Comparison of ENCODE assay signal across 21 cellular contexts in the genomic region with DNA sequence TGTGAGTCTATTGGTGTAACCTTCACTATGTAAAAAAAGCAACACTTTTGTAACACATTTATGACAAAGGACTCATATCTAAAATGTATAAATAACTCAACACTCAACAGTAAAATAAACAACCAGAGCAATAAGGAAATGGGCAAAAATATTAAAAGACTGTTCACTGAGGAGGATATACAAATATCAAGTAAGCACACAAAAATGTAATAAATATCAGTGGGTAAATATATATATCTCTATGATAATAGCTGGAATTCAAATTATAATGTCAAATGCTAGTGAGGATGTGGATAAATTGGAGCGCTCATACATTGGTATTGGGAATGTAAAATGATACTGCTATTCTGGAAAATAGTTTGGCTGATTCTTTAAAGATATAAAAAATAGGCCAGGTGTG. TPM values are rescaled to one million over a fixed set of nuclear protein-coding genes. Genes with fewer than 3 reads are reported as not detected.
DNase-seq lines count a peak whose midpoint lies in the region; ATAC-seq, FAIRE-seq and TF ChIP-seq lines count a peak whose summit lies in the region.
"Had no signal": no experiment of that assay in that cellular context is flagged by ENCODE, and none has a peak within 500 bp of the region (broad histone marks: within the 10 kb centered on the region; RNA-seq: fewer than 3 reads in every experiment).

No MANE protein-coding gene starts in this region.

- H3K36me3 ChIP-seq in Panc1 (ENCODE audit: control insufficient read depth, insufficient read depth, low read length), result no peaks in the 10 kb centered on the region

- H3K4me3 ChIP-seq in Panc1 (ENCODE audit: low read depth in 2 of 2, low read length in 2 of 2), result no peak overlapping the region
- H3K4me3 ChIP-seq: A549, GM12878, GM23338 had no signal

- CTCF ChIA-PET in Panc1 (lab: Charles Lee), result no interaction called here

- intact Hi-C loops in Panc1 (cut with micrococcal nuclease; ENCODE audit: unreplicated experiment), result no loop called here

- no TSS peak for BruUV-seq in Panc1 (replicated peaks; lab: Mats Ljungman, UMichigan)

- TF ChIP-seq CTCF in C4-2B (conservative IDR thresholded peaks at IDR 0.05) (no peak), Panc1 (IDR thresholded peaks at IDR 0.05) (no peak), type B pancreatic cell (conservative IDR thresholded peaks at IDR 0.05) (no peak)

- H3K4me3 Mint-ChIP-seq in memory B cell, result no peak overlapping the region
- no peak overlapping the region for H3K4me3 Mint-ChIP-seq in type B pancreatic cell
- H3K4me3 Mint-ChIP-seq: CD4-positive, CD25-positive, alpha-beta regulatory T cell; CD8-positive, alpha-beta T cell; GM23338; H9 had no signal

- POLR2A ChIA-PET in Panc1 (lab: Charles Lee), result no interaction called here

- H3K4me1 ChIP-seq in Panc1 (ENCODE audit: control insufficient read depth, insufficient read depth, low read length), result peaks cover 23% of the 10 kb centered on the region
- H3K4me1 ChIP-seq: Caco-2 had no signal

- H3K27ac Mint-ChIP-seq in memory B cell, result peak overlapping the region; percentile 39
- H3K27ac Mint-ChIP-seq in type B pancreatic cell, result no peak overlapping the region
- H3K27ac Mint-ChIP-seq: CD8-positive, alpha-beta T cell; GM23338; H9 had no signal

- H3K27me3 Mint-ChIP-seq in memory B cell, result no peaks in the 10 kb centered on the region
- H3K27me3 Mint-ChIP-seq in type B pancreatic cell, result no peaks in the 10 kb centered on the region
- H3K27me3 Mint-ChIP-seq: CD4-positive, CD25-positive, alpha-beta regulatory T cell had no signal

- no peak for DNase-seq in Panc1 (ENCODE audit: low read depth, low spot score)
- no peak for DNase-seq in memory B cell (ENCODE audit: low spot score in 2 of 2)
- no peak for DNase-seq in activated CD8-positive, alpha-beta memory T cell treated with anti-CD3 and anti-CD28 coated beads for 24 hours
- no peak for DNase-seq in type B pancreatic cell (ENCODE audit: extremely low spot score, unreplicated experiment)
- no peak for DNase-seq in activated naive CD4-positive, alpha-beta T cell treated with anti-CD3 and anti-CD28 coated beads, Interleukin-2, amount 50 U/mL, for 16 hours
- DNase-seq in DMS153 treated with DMSO at 0.1 percent for 48 hours (lab: John Stamatoyannopoulos, UW; ENCODE audit: unreplicated experiment), result no peak
- DNase-seq: 8988T; C1 segment of cervical spinal cord; Caco-2; CD4-positive, CD25-positive, alpha-beta regulatory T cell; CD8-positive, alpha-beta T cell; DMS153; DND-41; GDM1; H9 had no signal

- H3K9me3 Mint-ChIP-seq in memory B cell, result peaks cover 2% of the 10 kb centered on the region
- no peaks in the 10 kb centered on the region for H3K9me3 Mint-ChIP-seq in type B pancreatic cell
- H3K9me3 Mint-ChIP-seq: CD8-positive, alpha-beta T cell; GM23338; H9 had no signal

- peaks cover 53% of the 10 kb centered on the region for H3K4me1 Mint-ChIP-seq in memory B cell
- H3K4me1 Mint-ChIP-seq in type B pancreatic cell (ENCODE audit: unreplicated experiment), result peaks cover 11% of the 10 kb centered on the region

- H3K27ac ChIP-seq in C4-2B, result peak overlapping the region; percentile 68; the same call in 1 of the 2 replicates
- H3K27ac ChIP-seq in Panc1 (ENCODE audit: low read length), result peak overlapping the region; percentile 67; the same call in 1 of the 2 replicates
- H3K27ac ChIP-seq: A549 had no signal

- no peaks in the 10 kb centered on the region for H3K27me3 ChIP-seq in Panc1 (ENCODE audit: control insufficient read depth, insufficient read depth, low read length)

- peak; percentile 76 for FAIRE-seq in G401.6 (lab: Jason Lieb, UNC)
- FAIRE-seq: A549, GM12878 had no signal

- H3K9me3 ChIP-seq in Panc1 (ENCODE audit: control insufficient read depth, insufficient read depth, low read depth, low read length), result no peaks in the 10 kb centered on the region
- H3K9me3 ChIP-seq: A549, Caco-2 had no signal

- no peak for ATAC-seq in Panc1
- ATAC-seq in memory B cell (ENCODE audit: low read depth), result no peak
- ATAC-seq: A549; CD8-positive, alpha-beta T cell; GM23338; HCT116 had no signal

- in situ Hi-C loops in Panc1 (cut with HindIII; ENCODE audit: low pct_unique_long_range_greater_than_20kb, low sequenced_read_pairs), result no loop called here

- H3K36me3 Mint-ChIP-seq in memory B cell (peaks cover 22% of the 10 kb centered on the region), type B pancreatic cell (no peaks in the 10 kb centered on the region)
- H3K36me3 Mint-ChIP-seq: CD4-positive, CD25-positive, alpha-beta regulatory T cell; CD8-positive, alpha-beta T cell had no signal

RNA-seq across cellular contexts. Expression of gene HDAC9, which starts 53.0 kb away (rescaled TPM):
- total RNA-seq in Panc1 (2021; ENCODE audit: unreplicated experiment) (17.1 TPM), type B pancreatic cell (ENCODE audit: low replicate concordance) (6.8 and 8.9 TPM in 2 replicates)
- 9.2 TPM for polyA plus RNA-seq in Panc1 (2012; ENCODE audit: insufficient read length)
